In genomic region chr1:20290624-20291597, GRCh38 we compare ENCODE assay signal across 11 cellular contexts. TPM values are rescaled to one million over a fixed set of nuclear protein-coding genes. Genes with fewer than 3 reads are reported as not detected.
DNase-seq lines count a peak whose midpoint lies in the region; ATAC-seq and TF ChIP-seq lines count a peak whose summit lies in the region.
"Had no signal": no experiment of that assay in that cellular context is flagged by ENCODE, and none has a peak within 500 bp of the region (broad histone marks: within the 10 kb centered on the region; RNA-seq: fewer than 3 reads in every experiment).

Gene VWA5B1 (plus strand): TSS chr1:20290875. CDS start chr1:20310602, 19,727 bp downstream.

- H3K9ac ChIP-seq in NT2/D1 (ENCODE audit: insufficient read length, low read depth) = peak within 1 kb of the TSS; percentile 54
- H3K9ac ChIP-seq: KMS-11 had no signal

- no peak for TF ChIP-seq EP300 in upper lobe of left lung (IDR thresholded peaks at IDR 0.05)

- H3K27me3 ChIP-seq in NT2/D1 (ENCODE audit: insufficient read depth, insufficient read length) (peaks cover 29% of the 10 kb centered on the region), upper lobe of left lung (peaks cover 0 to 8% (median 0%) of the 10 kb centered on the region in 4 donors), MG63 (no peaks in the 10 kb centered on the region)

- H3K4me3 ChIP-seq in NT2/D1 (ENCODE audit: insufficient read length, low read depth) (peak within 1 kb of the TSS; percentile 19), upper lobe of left lung (no peak within 1 kb of the TSS), MG63 (no peak within 1 kb of the TSS)

- no peak within 1 kb of the TSS for H3K27ac ChIP-seq in upper lobe of left lung
- H3K27ac ChIP-seq: KMS-11 had no signal

- H3K36me3 ChIP-seq in NT2/D1 (ENCODE audit: insufficient read depth, insufficient read length, low read length) (no peaks in the 10 kb centered on the region), upper lobe of left lung (no peaks in the 10 kb centered on the region), MG63 (no peaks in the 10 kb centered on the region)

- intact Hi-C loops in Right ventricle myocardium superior (cut with DNase I) (no loop called here), left ventricle myocardium superior (cut with micrococcal nuclease) (no loop called here)

- TF ChIP-seq CTCF in upper lobe of left lung (IDR thresholded peaks at IDR 0.05) = no peak

- H3K9me3 ChIP-seq in NT2/D1 (ENCODE audit: insufficient read depth, low read length) (no peaks in the 10 kb centered on the region), upper lobe of left lung (no peaks in the 10 kb centered on the region), MG63 (no peaks in the 10 kb centered on the region)

- DNase-seq in Right ventricle myocardium superior = no peak
- no peak for DNase-seq in left ventricle myocardium superior
- DNase-seq in NT2/D1 (ENCODE audit: low read depth, low spot score) = peak; percentile 80
- DNase-seq in iPS-NIHi7 (ENCODE audit: extremely low spot score) = peak; percentile 85
- no peak for DNase-seq in upper lobe of left lung
- no peak for DNase-seq in NCI-H1105 treated with DMSO at 0.1 percent for 48 hours (lab: John Stamatoyannopoulos, UW)
- no peak for DNase-seq in MG63
- DNase-seq: activated effector memory CD4-positive, alpha-beta T cell treated with Interleukin-2 at 50 U/mL for 16 hours had no signal

- peak; percentile 22 for ATAC-seq in Right ventricle myocardium superior (ENCODE audit: poor library complexity)
- no peak for ATAC-seq in left ventricle myocardium superior
- peak; percentile 10 to 15 for ATAC-seq in upper lobe of left lung (ENCODE audit: low FRiP score in 2 of 2)
- ATAC-seq in GM19397 (IDR thresholded peaks at IDR 0.05; ENCODE audit: unreplicated experiment) = no peak

- 16 to 30% methylated on average over 5 to 12 of the region's 16 CpGs for WGBS in upper lobe of left lung, 2 donors

- no peak for TF ChIP-seq POLR2A in upper lobe of left lung (IDR thresholded peaks at IDR 0.05)

- peaks cover 7% of the 10 kb centered on the region for H3K4me1 ChIP-seq in NT2/D1 (ENCODE audit: insufficient read depth, insufficient read length)
- H3K4me1 ChIP-seq in upper lobe of left lung = no peaks in the 10 kb centered on the region

RNA-seq across cellular contexts. Expression of gene VWA5B1, which starts in this region (rescaled TPM):
- 0.13 TPM for total RNA-seq in Right ventricle myocardium superior
- total RNA-seq in left ventricle myocardium superior = not detected
- total RNA-seq in upper lobe of left lung = under 1 TPM in 3 of 6 donors, not detected in 3; 0.14 to 0.77 (median 0.46) TPM
- total RNA-seq in MG63 (2014; rRNA removed; shearing (Covaris generic); ENCODE audit: low replicate concordance) = not detected in 2 replicates
- total RNA-seq: fibroblast of lung had no signal

Comparison
In these comparisons a context has a peak if more than half of its experiments do, and no peak if none do; other contexts are left out.
1. Peak in ATAC-seq in Right ventricle myocardium superior; RNA of the gene not detected or under 1 TPM.
2. Peak in ATAC-seq in upper lobe of left lung; RNA of the gene not detected or under 1 TPM.
3. DNase-seq: peak in NT2/D1 (single experiment) and iPS-NIHi7 (single experiment); none in Right ventricle myocardium superior (single experiment), left ventricle myocardium superior (single experiment), upper lobe of left lung (0 of 2), NCI-H1105 treated with DMSO at 0.1 percent for 48 hours (single experiment) and MG63 (single experiment).